Comparison of ENCODE assay signal across 9 cellular contexts in genomic region chr9:38621434-38622082, GRCh38. TPM values are rescaled to one million over a fixed set of nuclear protein-coding genes. Genes with fewer than 3 reads are reported as not detected.
A peak's percentile ranks its signal among the peaks of the same experiment; 100 is the strongest.
DNase-seq lines count a peak whose midpoint lies in the region; ATAC-seq and TF ChIP-seq lines count a peak whose summit lies in the region.
"Had no signal": no experiment of that assay in that cellular context is flagged by ENCODE, and none has a peak within 500 bp of the region (broad histone marks: within the 10 kb centered on the region; RNA-seq: fewer than 3 reads in every experiment).

No MANE protein-coding gene starts in this region.

- DNase-seq in HL-60 (ENCODE audit: low read depth in 1 of 2, low spot score in 1 of 2) (peak in 1 of 2 experiments; percentile 56), ecto neural progenitor cell (ENCODE audit: low spot score) (peak; percentile 70), myocyte (ENCODE audit: low read depth) (peak; percentile 90), suprapubic skin (ENCODE audit: low spot score in 2 of 2) (no peak), inferior parietal cortex (ENCODE audit: extremely low spot score) (no peak)
- DNase-seq in activated CD4-positive, alpha-beta T cell treated with anti-CD3 and anti-CD28 coated beads for 36 hours: peak; percentile 78

- no peak for TF ChIP-seq CTCF in HL-60 (IDR thresholded peaks at IDR 0.05; ENCODE audit: insufficient read depth, low read length)
- no peak for TF ChIP-seq CTCF in suprapubic skin (IDR thresholded peaks at IDR 0.05)

- H3K27me3 Mint-ChIP-seq in activated CD4-positive, alpha-beta T cell treated with anti-CD3 and anti-CD28 coated beads for 36 hours: peaks cover 29% of the 10 kb centered on the region

- peak overlapping the region; percentile 76 for H3K4me3 Mint-ChIP-seq in activated CD4-positive, alpha-beta T cell treated with anti-CD3 and anti-CD28 coated beads for 36 hours

- H3K27me3 ChIP-seq in HL-60 (ENCODE audit: insufficient read depth, poor library complexity, severe bottlenecking) (no peaks in the 10 kb centered on the region), suprapubic skin (peaks cover 62% of the 10 kb centered on the region)

- H3K9me3 ChIP-seq in suprapubic skin: no peaks in the 10 kb centered on the region
- H3K9me3 ChIP-seq: SJSA1 had no signal

- H3K27ac ChIP-seq in HL-60 (replicated peaks) (peak overlapping the region; percentile 99), suprapubic skin (no peak overlapping the region)
- H3K27ac ChIP-seq: SJSA1 had no signal

- TF ChIP-seq POLR2A in suprapubic skin (IDR thresholded peaks at IDR 0.05): no peak

- CTCF ChIA-PET in activated CD4-positive, alpha-beta T cell treated with anti-CD3 and anti-CD28 coated beads for 36 hours (lab: Charles Lee): interaction anchor here (0.6 to 1.0 kb wide), 2 partner anchors 21 to 628 kb away, joined by 3 to 4 read pairs; no protein-coding TSS in a partner anchor

- intact Hi-C loops in activated CD4-positive, alpha-beta T cell treated with anti-CD3 and anti-CD28 coated beads for 36 hours (cut with DNase I, micrococcal nuclease): loop anchor here in 1 of 2 experiments (2.0 to 5.0 kb wide), 2 partner anchors 61 to 553 kb away; partner anchors contain the start of gene SHB

- TF ChIP-seq EP300 in suprapubic skin (IDR thresholded peaks at IDR 0.05): no peak

- H3K9me3 Mint-ChIP-seq in activated CD4-positive, alpha-beta T cell treated with anti-CD3 and anti-CD28 coated beads for 36 hours (ENCODE audit: low read depth): peaks cover 3% of the 10 kb centered on the region

- H3K27ac Mint-ChIP-seq in activated CD4-positive, alpha-beta T cell treated with anti-CD3 and anti-CD28 coated beads for 36 hours: no peak overlapping the region

- no peaks in the 10 kb centered on the region for H3K36me3 ChIP-seq in suprapubic skin
- H3K36me3 ChIP-seq: SJSA1 had no signal

- 0% methylated on average over 4 of the region's 50 CpGs for WGBS in suprapubic skin

- peaks cover 31% of the 10 kb centered on the region for H3K4me1 ChIP-seq in suprapubic skin

- H3K4me3 ChIP-seq in HL-60 (replicated peaks; ENCODE audit: insufficient read depth, low read length) (peak overlapping the region; percentile 74), suprapubic skin (peak overlapping the region; percentile 51)
- H3K4me3 ChIP-seq: SJSA1 had no signal

- H3K4me1 Mint-ChIP-seq in activated CD4-positive, alpha-beta T cell treated with anti-CD3 and anti-CD28 coated beads for 36 hours: peaks cover 12% of the 10 kb centered on the region

- POLR2A ChIA-PET in activated CD4-positive, alpha-beta T cell treated with anti-CD3 and anti-CD28 coated beads for 36 hours (lab: Charles Lee): no interaction called here

- peaks cover 4% of the 10 kb centered on the region for H3K36me3 Mint-ChIP-seq in activated CD4-positive, alpha-beta T cell treated with anti-CD3 and anti-CD28 coated beads for 36 hours (ENCODE audit: low read depth)

- ATAC-seq in GM19351 (IDR thresholded peaks at IDR 0.05; ENCODE audit: unreplicated experiment): peak; percentile 30
- peak; percentile 23 for ATAC-seq in activated CD4-positive, alpha-beta T cell treated with anti-CD3 and anti-CD28 coated beads for 36 hours
- ATAC-seq in HG03565 (IDR thresholded peaks at IDR 0.05; ENCODE audit: unreplicated experiment): no peak

RNA-seq across cellular contexts. Expression of gene ANKRD18A, which starts 1.2 kb away (rescaled TPM):
- total RNA-seq in activated CD4-positive, alpha-beta T cell treated with anti-CD3 and anti-CD28 coated beads for 36 hours: 1 to 10 TPM; 6.4 to 7.5 TPM
- total RNA-seq in myocyte (0.24 and 0.73 TPM in 2 replicates), suprapubic skin (10 to 100 TPM in 1 of 4 donors, 1 to 10 TPM in 3; 3.1 to 39.0 (median 3.9) TPM)
- polyA plus RNA-seq in myocyte (2012): 2.4 TPM
- total RNA-seq: SJSA1 had no signal

Comparison
In these comparisons a context has a peak if more than half of its experiments do, and no peak if none do; other contexts are left out.
1. DNase-seq: peak in activated CD4-positive, alpha-beta T cell treated with anti-CD3 and anti-CD28 coated beads for 36 hours (single experiment), ecto neural progenitor cell (single experiment) and myocyte (single experiment); none in suprapubic skin (0 of 2) and inferior parietal cortex (single experiment).